Comparison of ENCODE assay signal across 8 cellular contexts in genomic region chr21:42002421-42002958, GRCh38. TPM values are rescaled to one million over a fixed set of nuclear protein-coding genes. Genes with fewer than 3 reads are reported as not detected.
DNase-seq lines count a peak whose midpoint lies in the region; ATAC-seq and TF ChIP-seq lines count a peak whose summit lies in the region.

No MANE protein-coding gene starts in this region.

- no peak overlapping the region for H3K27ac ChIP-seq in CD8-positive, alpha-beta T cell (ENCODE audit: low read depth, low read length)
- H3K27ac ChIP-seq in SJSA1 (peak overlapping the region; percentile 37), OCI-LY7 (ENCODE audit: low read depth, low read length, poor library complexity, severe bottlenecking) (no peak overlapping the region)

- H4K20me1 ChIP-seq in OCI-LY7 (ENCODE audit: insufficient read depth, low read length) = no peaks in the 10 kb centered on the region

- no TSS peak for BruUV-seq in OCI-LY7 (replicated peaks; lab: Mats Ljungman, UMichigan)

- H3K4me2 ChIP-seq in OCI-LY7 (ENCODE audit: low read length) = no peak overlapping the region

- H3K9me3 Mint-ChIP-seq in CD8-positive, alpha-beta T cell = no peaks in the 10 kb centered on the region

- H3K9ac ChIP-seq in adipocyte (ENCODE audit: low read length) = no peak overlapping the region

- intact Hi-C loops in CD8-positive, alpha-beta T cell (cut with DNase I, micrococcal nuclease) = no loop called here
- intact Hi-C loops in OCI-LY7 (cut with micrococcal nuclease; ENCODE audit: unreplicated experiment) = no loop called here

- no peaks in the 10 kb centered on the region for H3K4me1 ChIP-seq in CD8-positive, alpha-beta T cell (ENCODE audit: insufficient read depth, low read length)
- H3K4me1 ChIP-seq in SJSA1 (replicated peaks) (peaks cover 15% of the 10 kb centered on the region), adipocyte (ENCODE audit: control insufficient read depth, insufficient read depth, low read length) (peaks cover 16% of the 10 kb centered on the region), OCI-LY7 (ENCODE audit: insufficient read depth, low read length, poor library complexity, severe bottlenecking) (peaks cover 10% of the 10 kb centered on the region)

- TF ChIP-seq CTCF in CD8-positive, alpha-beta T cell (IDR thresholded peaks at IDR 0.05) = no peak
- TF ChIP-seq CTCF in OCI-LY7 (conservative IDR thresholded peaks at IDR 0.05; ENCODE audit: low read length) = no peak

- CTCF ChIA-PET in CD8-positive, alpha-beta T cell (lab: Charles Lee) = interaction anchor here (1.4 to 2.5 kb wide), 3 partner anchors 86 to 114 kb away, joined by 3 to 12 read pairs (median 8); no protein-coding TSS in a partner anchor
- CTCF ChIA-PET in OCI-LY7 (lab: Charles Lee; ENCODE audit: unreplicated experiment) = no interaction called here

- H3K27ac Mint-ChIP-seq in CD8-positive, alpha-beta T cell = no peak overlapping the region

- ATAC-seq in CD8-positive, alpha-beta T cell = peak; percentile 68
- peak; percentile 78 for ATAC-seq in GM21723 (IDR thresholded peaks at IDR 0.05; ENCODE audit: unreplicated experiment)

- no peak overlapping the region for H2AFZ ChIP-seq in OCI-LY7 (ENCODE audit: low read length)

- H3K4me1 Mint-ChIP-seq in CD8-positive, alpha-beta T cell (ENCODE audit: low read depth) = peaks cover 28% of the 10 kb centered on the region

- no peaks in the 10 kb centered on the region; the same call in 1 of the 2 replicates for H3K79me2 ChIP-seq in OCI-LY7 (ENCODE audit: insufficient read depth, low read depth, low read length)

- no peaks in the 10 kb centered on the region for H3K9me2 ChIP-seq in OCI-LY7 (ENCODE audit: insufficient read depth, low read length)

- H3K9me3 ChIP-seq in CD8-positive, alpha-beta T cell (ENCODE audit: low read length) = no peaks in the 10 kb centered on the region
- H3K9me3 ChIP-seq in SJSA1 (replicated peaks) (no peaks in the 10 kb centered on the region), adipocyte (ENCODE audit: control insufficient read depth, low read length) (no peaks in the 10 kb centered on the region), OCI-LY7 (ENCODE audit: low read length) (no peaks in the 10 kb centered on the region)

- no peaks in the 10 kb centered on the region for H3K27me3 ChIP-seq in CD8-positive, alpha-beta T cell (ENCODE audit: insufficient read depth, low read length)
- H3K27me3 ChIP-seq in SJSA1 (replicated peaks) = no peaks in the 10 kb centered on the region
- no peaks in the 10 kb centered on the region for H3K27me3 ChIP-seq in adipocyte (replicated peaks; ENCODE audit: control insufficient read depth, insufficient read depth, low read length)

- POLR2A ChIA-PET in CD8-positive, alpha-beta T cell (lab: Charles Lee) = interaction anchor here (1.1 kb wide), 1 partner anchor 61 kb away, joined by 3 read pairs; no protein-coding TSS in a partner anchor
- POLR2A ChIA-PET in OCI-LY7 (lab: Charles Lee) = interaction anchor here (1.3 kb wide), 1 partner anchor 31 kb away, joined by 3 read pairs; no protein-coding TSS in a partner anchor

- H3K36me3 ChIP-seq in CD8-positive, alpha-beta T cell (ENCODE audit: insufficient read depth, low read length) = peaks cover 14% of the 10 kb centered on the region
- peaks cover 51% of the 10 kb centered on the region for H3K36me3 ChIP-seq in SJSA1
- peaks cover 33% of the 10 kb centered on the region for H3K36me3 ChIP-seq in adipocyte (ENCODE audit: control insufficient read depth, insufficient read depth, low read length, severe bottlenecking)
- H3K36me3 ChIP-seq in OCI-LY7 (ENCODE audit: insufficient read depth, low read length) = peaks cover 62% of the 10 kb centered on the region

- no peaks in the 10 kb centered on the region for H3K27me3 Mint-ChIP-seq in CD8-positive, alpha-beta T cell (ENCODE audit: low read depth)

- no peak overlapping the region for H3K4me3 ChIP-seq in CD8-positive, alpha-beta T cell (ENCODE audit: low read depth, low read length)
- H3K4me3 ChIP-seq in SJSA1 = no peak overlapping the region
- no peak overlapping the region for H3K4me3 ChIP-seq in adipocyte (ENCODE audit: low read length)
- no peak overlapping the region for H3K4me3 ChIP-seq in OCI-LY7 (ENCODE audit: low read depth, low read length, poor library complexity, severe bottlenecking)

- H3K36me3 Mint-ChIP-seq in CD8-positive, alpha-beta T cell = peaks cover 47% of the 10 kb centered on the region

- H3K4me3 Mint-ChIP-seq in CD8-positive, alpha-beta T cell = peak overlapping the region; percentile 1

- DNase-seq in CD8-positive, alpha-beta T cell = peak in 5 of 7 experiments; percentile 15 to 54 (median 27)
- DNase-seq in SJSA1 (ENCODE audit: low read depth in 1 of 2, low spot score in 2 of 2) (peak; percentile 69 to 79), adipocyte (ENCODE audit: low read depth) (peak; percentile 93), OCI-LY7 (ENCODE audit: low spot score) (no peak), NCI-H69 (lab: John Stamatoyannopoulos, UW) (no peak), HuH-7.5 (ENCODE audit: low spot score) (no peak)
- DNase-seq in stimulated activated CD4-positive, alpha-beta T cell treated with anti-CD3 and anti-CD28 coated beads, Interleukin-15, amount 100 ng/mL, for 1 hour (ENCODE audit: low read depth in 1 of 2, low spot score in 1 of 2) = peak; percentile 38 to 52

RNA-seq across cellular contexts. Expression of gene ZBTB21, which starts 7.7 kb away (rescaled TPM):
- total RNA-seq in CD8-positive, alpha-beta T cell = 100 to 1,000 TPM; 130 to 141 TPM
- total RNA-seq in SJSA1 (2014; rRNA removed; shearing (Covaris generic)) = 7.1 and 11.4 TPM in 2 replicates
- 10.0 and 12.4 TPM in 2 replicates for total RNA-seq in OCI-LY7 (2014; rRNA removed; shearing (Covaris generic))
- 19.6 and 22.6 TPM in 2 replicates for total RNA-seq in OCI-LY7 (2022)

RNA-seq across cellular contexts. Expression of gene C2CD2, which starts 48.7 kb away (rescaled TPM):
- total RNA-seq in CD8-positive, alpha-beta T cell = 1 to 10 TPM; 6.7 to 7.8 TPM
- 9.3 and 17.1 TPM in 2 replicates for total RNA-seq in SJSA1 (2014; rRNA removed; shearing (Covaris generic))
- total RNA-seq in OCI-LY7 (2014; rRNA removed; shearing (Covaris generic)) = 3.4 and 4.5 TPM in 2 replicates
- total RNA-seq in OCI-LY7 (2022) = 5.9 and 8.9 TPM in 2 replicates

Comparison
In these comparisons a context has a peak if more than half of its experiments do, and no peak if none do; other contexts are left out.
1. DNase-seq: peak in CD8-positive, alpha-beta T cell (5 of 7), SJSA1 (2 of 2), adipocyte (single experiment) and stimulated activated CD4-positive, alpha-beta T cell treated with anti-CD3 and anti-CD28 coated beads, Interleukin-15, amount 100 ng/mL, for 1 hour (2 of 2); none in OCI-LY7 (single experiment), NCI-H69 (single experiment) and HuH-7.5 (single experiment).
2. RNA of gene ZBTB21, which starts 7.7 kb away (total RNA-seq): 130 to 141 TPM in CD8-positive, alpha-beta T cell; 10.0 to 22.6 TPM in OCI-LY7 and 7.1 to 11.4 TPM in SJSA1; every median in the first group is over 4 times any median in the second.